In genomic region chr2:76296400-76296799, GRCh38 we compare ENCODE assay signal across 29 cellular contexts.
"Had no signal": no experiment of that assay in that cellular context is flagged by ENCODE, and none has a peak within 500 bp of the region (broad histone marks: within the 10 kb centered on the region; RNA-seq: fewer than 3 reads in every experiment).

No MANE protein-coding gene starts in this region.

- DNase-seq: activated CD4-positive, alpha-beta memory T cell treated with anti-CD3 and anti-CD28 coated beads, Interleukin-2, amount 10 ng/mL, durations not matched to agents 7 days and 5 days; activated CD4-positive, alpha-beta T cell treated with anti-CD3 and anti-CD28 coated beads for 1 hour; activated CD4-positive, alpha-beta T cell treated with anti-CD3 and anti-CD28 coated beads for 48 hours; activated CD4-positive, CD25-positive, alpha-beta regulatory T cell; activated CD8-positive, alpha-beta memory T cell treated with anti-CD3 and anti-CD28 coated beads for 24 hours; activated CD8-positive, alpha-beta memory T cell treated with anti-CD3 and anti-CD28 coated beads, Interleukin-2, amount 10 ng/mL, durations not matched to agents 7 days and 5 days; activated CD8-positive, alpha-beta memory T cell treated with anti-CD3 and anti-CD28 coated beads, Interleukin-2, amount 50 U/mL, for 48 hours; activated effector memory CD4-positive, alpha-beta T cell treated with anti-CD3 and anti-CD28 coated beads, Interleukin-2, amount 50 U/mL, for 16 hours; activated naive CD4-positive, alpha-beta T cell; activated naive CD4-positive, alpha-beta T cell treated with anti-CD3 and anti-CD28 coated beads, Interleukin-2, amount 50 U/mL, for 16 hours; activated naive CD8-positive, alpha-beta T cell treated with anti-CD3 and anti-CD28 coated beads for 36 hours; activated T-cell treated with anti-CD3 and anti-CD28 coated beads, Interleukin-2, amount 50 U/mL, for 48 hours; amniotic stem cell; aorta; KG1; NCI-H1092 treated with DMSO at 0.1 percent for 48 hours; NCI-H1417; NCI-H1930; NCI-H2081 treated with DMSO at 0.1 percent for 48 hours; NCI-H226; NCI-H524; NCI-H69; NCI-H82; NK-92 treated with Interleukin-12 subunit alpha and Interleukin-12 subunit beta, amount 100 ng/mL, for 24 hours; PC-9; Right ventricle myocardium superior; T1000; WERI-Rb-1 had no signal

- H3K4me2 ChIP-seq: PC-9 had no signal

- ATAC-seq: activated CD8-positive, alpha-beta memory T cell treated with anti-CD3 and anti-CD28 coated beads, Interleukin-2, amount 10 ng/mL, durations not matched to agents 7 days and 5 days had no signal

- H3K27me3 ChIP-seq: cardiac muscle cell had no signal

- H3K4me3 ChIP-seq: cardiac muscle cell, PC-9 had no signal

- H3K27ac ChIP-seq: cardiac muscle cell, PC-9, WERI-Rb-1 had no signal

- H3K36me3 ChIP-seq: cardiac muscle cell, WERI-Rb-1 had no signal

- H2AFZ ChIP-seq: PC-9 had no signal
